In genomic region chr6:31172973-31173384, GRCh38 we compare ENCODE assay signal across 1 cellular context.
TF ChIP-seq lines count a peak whose summit lies in the region.

No MANE protein-coding gene starts in this region.

TF ChIP-seq in HCT116, 20 proteins besides CTCF, POLR2A, EP300 and RAD21:
- TF ChIP-seq FOSL1 (IDR thresholded peaks at IDR 0.05; ENCODE audit: low read depth): no peak
- TF ChIP-seq ELF1 (IDR thresholded peaks at IDR 0.05; ENCODE audit: borderline replicate concordance, low read depth): no peak
- TF ChIP-seq POLR2AphosphoS5 (IDR thresholded peaks at IDR 0.05; ENCODE audit: low read depth, low read length): no peak
- no peak for TF ChIP-seq MAX (IDR thresholded peaks at IDR 0.05)
- no peak for TF ChIP-seq SIN3A (IDR thresholded peaks at IDR 0.05; ENCODE audit: low read depth)
- TF ChIP-seq SRF (IDR thresholded peaks at IDR 0.05; ENCODE audit: low read depth): no peak
- TF ChIP-seq ZBTB33 (IDR thresholded peaks at IDR 0.05; ENCODE audit: extremely low read depth, insufficient replicate concordance, low read length): no peak
- TF ChIP-seq ATF3 (IDR thresholded peaks at IDR 0.05): no peak
- TF ChIP-seq TCF7L2 (IDR thresholded peaks at IDR 0.05; ENCODE audit: borderline replicate concordance, extremely low read depth, insufficient read depth, insufficient read length): no peak
- TF ChIP-seq EZH2 (IDR thresholded peaks at IDR 0.05): no peak
- no peak for TF ChIP-seq EGR1 (IDR thresholded peaks at IDR 0.05; ENCODE audit: low read depth)
- TF ChIP-seq CBX3 (IDR thresholded peaks at IDR 0.05; ENCODE audit: low read depth): no peak
- TF ChIP-seq EZH2phosphoT487 (IDR thresholded peaks at IDR 0.05; ENCODE audit: borderline replicate concordance): no peak
- TF ChIP-seq JUND (IDR thresholded peaks at IDR 0.05): no peak
- no peak for TF ChIP-seq CEBPB (IDR thresholded peaks at IDR 0.05; ENCODE audit: low read depth)
- no peak for TF ChIP-seq YY1 (IDR thresholded peaks at IDR 0.05; ENCODE audit: extremely low read depth, insufficient replicate concordance, low read depth, low read length)
- no peak for TF ChIP-seq ZNF274 (IDR thresholded peaks at IDR 0.05; ENCODE audit: low read depth, low read length)
- no peak for TF ChIP-seq ZFX (IDR thresholded peaks at IDR 0.05)
